ENCODE assay signal across 10 cellular contexts in the genomic region with DNA sequence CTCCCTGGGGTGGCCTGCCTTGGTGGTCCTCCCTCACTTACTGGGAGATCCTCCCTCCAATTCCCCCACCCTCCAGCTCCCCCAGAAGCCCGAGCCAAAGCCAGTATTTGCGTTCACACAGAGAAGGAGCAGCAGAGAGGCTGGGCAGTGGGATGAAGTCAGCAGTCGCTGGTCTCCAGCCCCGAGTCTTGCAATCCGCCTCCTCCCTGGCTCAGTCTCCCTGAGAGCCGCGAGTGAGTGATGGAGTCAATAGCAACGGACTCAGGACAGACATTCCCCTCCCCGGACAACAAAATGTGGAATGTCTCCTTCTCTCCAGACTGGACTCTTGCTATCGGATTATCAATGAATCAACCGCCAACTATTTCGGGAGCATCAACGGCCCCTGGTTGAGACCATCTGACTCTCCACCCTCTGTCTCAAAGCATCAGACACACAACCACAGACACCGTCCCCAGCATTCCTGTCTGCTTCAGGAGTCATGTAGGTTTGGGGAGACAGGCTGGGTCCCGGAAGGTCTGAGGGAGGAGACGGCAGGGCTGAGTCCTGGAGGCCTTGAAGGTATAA.
DNase-seq lines count a peak whose midpoint lies in the region; ATAC-seq and TF ChIP-seq lines count a peak whose summit lies in the region.
"Had no signal": no experiment of that assay in that cellular context is flagged by ENCODE, and none has a peak within 500 bp of the region (broad histone marks: within the 10 kb centered on the region; RNA-seq: fewer than 3 reads in every experiment).

No MANE protein-coding gene starts in this region.

- no peaks in the 10 kb centered on the region for H3K36me3 ChIP-seq in effector memory CD4-positive, alpha-beta T cell (ENCODE audit: control insufficient read depth, insufficient read depth, low read length)
- H3K36me3 ChIP-seq in muscle layer of colon (ENCODE audit: insufficient read depth, low read length) (no peaks in the 10 kb centered on the region), H7 (replicated peaks; ENCODE audit: control insufficient read depth, insufficient read depth, low read length) (no peaks in the 10 kb centered on the region)

- no peak overlapping the region for H3K4me3 ChIP-seq in effector memory CD4-positive, alpha-beta T cell (ENCODE audit: insufficient read depth, low read depth, low read length, poor library complexity, severe bottlenecking)
- H3K4me3 ChIP-seq in muscle layer of colon (ENCODE audit: low read depth in 1 of 2, low read length in 2 of 2) = peak overlapping the region; percentile 40 to 48
- no peak overlapping the region for H3K4me3 ChIP-seq in H7 (ENCODE audit: insufficient read depth, low read depth, low read length)

- H3K9me3 Mint-ChIP-seq in T-helper 1 cell treated with Interleukin-12 subunit alpha and Interleukin-12 subunit beta and Interleukin-4 antibody, amounts not matched to agents 30 μg/mL and 1 μg/mL, for 36 hours = no peaks in the 10 kb centered on the region
- H3K9me3 Mint-ChIP-seq in type B pancreatic cell = no peaks in the 10 kb centered on the region

- no peaks in the 10 kb centered on the region for H3K9me3 ChIP-seq in effector memory CD4-positive, alpha-beta T cell (ENCODE audit: control insufficient read depth, low read length)
- H3K9me3 ChIP-seq in muscle layer of colon (ENCODE audit: low read length) = no peaks in the 10 kb centered on the region

- H3K36me3 Mint-ChIP-seq in T-helper 1 cell treated with Interleukin-12 subunit alpha and Interleukin-12 subunit beta and Interleukin-4 antibody, amounts not matched to agents 30 μg/mL and 1 μg/mL, for 36 hours (ENCODE audit: low read depth) = no peaks in the 10 kb centered on the region
- no peaks in the 10 kb centered on the region for H3K36me3 Mint-ChIP-seq in type B pancreatic cell

- no peaks in the 10 kb centered on the region for H3K27me3 Mint-ChIP-seq in T-helper 1 cell treated with Interleukin-12 subunit alpha and Interleukin-12 subunit beta and Interleukin-4 antibody, amounts not matched to agents 30 μg/mL and 1 μg/mL, for 36 hours (ENCODE audit: low read depth)
- H3K27me3 Mint-ChIP-seq in type B pancreatic cell = no peaks in the 10 kb centered on the region

- H3K27me3 ChIP-seq in effector memory CD4-positive, alpha-beta T cell (replicated peaks; ENCODE audit: control insufficient read depth, insufficient read depth, low read length, poor library complexity, severe bottlenecking) = no peaks in the 10 kb centered on the region
- H3K27me3 ChIP-seq in muscle layer of colon (ENCODE audit: control insufficient read depth in 1 of 2, insufficient read depth in 2 of 2, low read length in 2 of 2) = no peaks in the 10 kb centered on the region
- H3K27me3 ChIP-seq in H7 (ENCODE audit: control insufficient read depth, insufficient read depth, low read length) = no peaks in the 10 kb centered on the region

- H3K4me3 Mint-ChIP-seq in T-helper 1 cell treated with Interleukin-12 subunit alpha and Interleukin-12 subunit beta and Interleukin-4 antibody, amounts not matched to agents 30 μg/mL and 1 μg/mL, for 36 hours = no peak overlapping the region
- peak overlapping the region; percentile 52 for H3K4me3 Mint-ChIP-seq in type B pancreatic cell

- H3K4me1 ChIP-seq in effector memory CD4-positive, alpha-beta T cell (ENCODE audit: control insufficient read depth, insufficient read depth, low read length, poor library complexity, severe bottlenecking) = peaks cover 20% of the 10 kb centered on the region
- H3K4me1 ChIP-seq in muscle layer of colon (ENCODE audit: insufficient read depth, low read length) = peaks cover 31% of the 10 kb centered on the region

- peaks cover 23% of the 10 kb centered on the region for H3K4me1 Mint-ChIP-seq in T-helper 1 cell treated with Interleukin-12 subunit alpha and Interleukin-12 subunit beta and Interleukin-4 antibody, amounts not matched to agents 30 μg/mL and 1 μg/mL, for 36 hours (ENCODE audit: low read depth)
- H3K4me1 Mint-ChIP-seq in type B pancreatic cell (ENCODE audit: unreplicated experiment) = peaks cover 27% of the 10 kb centered on the region

- ATAC-seq in GM21717 (IDR thresholded peaks at IDR 0.05; ENCODE audit: unreplicated experiment) = no peak

- H3K27ac ChIP-seq in effector memory CD4-positive, alpha-beta T cell (ENCODE audit: insufficient read depth, low read length, poor library complexity, severe bottlenecking) = peak overlapping the region; percentile 6
- no peak overlapping the region for H3K27ac ChIP-seq in muscle layer of colon (ENCODE audit: low read depth, low read length)
- H3K27ac ChIP-seq: 22Rv1 had no signal

- peak overlapping the region; percentile 20 for H3K27ac Mint-ChIP-seq in T-helper 1 cell treated with Interleukin-12 subunit alpha and Interleukin-12 subunit beta and Interleukin-4 antibody, amounts not matched to agents 30 μg/mL and 1 μg/mL, for 36 hours
- peak overlapping the region; percentile 87 for H3K27ac Mint-ChIP-seq in type B pancreatic cell

- peak overlapping the region; percentile 30 for H3K9ac ChIP-seq in muscle layer of colon (ENCODE audit: low read length)

- no peak for TF ChIP-seq CTCF in type B pancreatic cell (conservative IDR thresholded peaks at IDR 0.05)

- DNase-seq in T-helper 1 cell (no peak), type B pancreatic cell (ENCODE audit: extremely low spot score, unreplicated experiment) (no peak), H7 (no peak), NCI-H2196 treated with DMSO at 0.1 percent for 48 hours (lab: John Stamatoyannopoulos, UW; ENCODE audit: unreplicated experiment) (no peak)
- no peak for DNase-seq in effector memory CD4-positive, alpha-beta T cell
- DNase-seq: NCI-H748 treated with DMSO at 0.1 percent for 48 hours had no signal

Comparison
In these comparisons a context has a peak if more than half of its experiments do, and no peak if none do; other contexts are left out.
1. H3K4me3 ChIP-seq: peak in muscle layer of colon (2 of 2); none in effector memory CD4-positive, alpha-beta T cell (single experiment) and H7 (single experiment).